19 cellular contexts compared by ENCODE assay signal in the genomic region with DNA sequence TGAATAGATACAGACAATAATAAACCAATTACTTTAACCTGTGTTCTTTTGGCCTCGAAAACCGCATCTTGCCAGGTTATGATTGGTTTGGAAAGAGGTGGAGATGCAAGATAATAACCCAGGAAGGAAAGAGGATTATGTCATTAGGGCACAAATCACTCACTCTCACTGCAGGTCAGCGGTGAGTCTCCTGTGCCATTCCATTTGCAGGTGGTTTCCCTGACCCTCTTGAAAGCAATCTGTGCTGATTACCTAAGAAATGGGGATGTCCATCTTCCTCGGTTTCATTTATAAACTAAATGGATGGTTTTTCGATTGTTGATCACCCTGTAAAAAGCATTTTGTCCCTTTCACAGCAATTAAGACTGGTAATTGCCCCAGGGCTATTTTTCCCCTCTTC.
"Had no signal": no experiment of that assay in that cellular context is flagged by ENCODE, and none has a peak within 500 bp of the region (broad histone marks: within the 10 kb centered on the region; RNA-seq: fewer than 3 reads in every experiment).

No MANE protein-coding gene starts in this region.

- DNase-seq: activated CD4-positive, alpha-beta T cell treated with anti-CD3 and anti-CD28 coated beads for 36 hours; activated CD4-positive, alpha-beta T cell treated with anti-CD3 and anti-CD28 coated beads, Interleukin-2, amount 50 U/mL, for 48 hours; activated naive CD4-positive, alpha-beta T cell; activated naive CD8-positive, alpha-beta T cell treated with anti-CD3 and anti-CD28 coated beads for 36 hours; amniotic stem cell; effector CD4-positive, alpha-beta T cell; head of caudate nucleus; left ventricle myocardium inferior; mammary epithelial cell; midbrain; nucleus accumbens; posterior cingulate gyrus; spleen; stimulated activated CD4-positive, alpha-beta T cell treated with anti-CD3 and anti-CD28 coated beads, Interleukin-4, amount 100 ng/mL, for 4 hours; testis; upper lobe of left lung had no signal

- H3K27ac Mint-ChIP-seq: activated CD4-positive, alpha-beta T cell treated with anti-CD3 and anti-CD28 coated beads for 36 hours; activated naive CD8-positive, alpha-beta T cell treated with anti-CD3 and anti-CD28 coated beads for 36 hours; activated T-helper 17 cell treated with anti-CD3 and anti-CD28 coated beads, Interleukin-2, amount 50 U/mL, for 72 hours; nephron; stimulated activated memory B cell treated with anti-CD40 and anti-IgM and Interleukin-4, amounts not matched to agents 10 μg/mL and 1 μg/mL and 100 μg/mL, for 72 hours had no signal

- H3K36me3 Mint-ChIP-seq: activated naive CD8-positive, alpha-beta T cell treated with anti-CD3 and anti-CD28 coated beads for 36 hours; stimulated activated memory B cell treated with anti-CD40 and anti-IgM and Interleukin-4, amounts not matched to agents 10 μg/mL and 1 μg/mL and 100 μg/mL, for 72 hours had no signal

- H3K9me3 Mint-ChIP-seq: activated naive CD8-positive, alpha-beta T cell treated with anti-CD3 and anti-CD28 coated beads for 36 hours; activated T-helper 17 cell treated with anti-CD3 and anti-CD28 coated beads, Interleukin-2, amount 50 U/mL, for 72 hours; nephron; stimulated activated memory B cell treated with anti-CD40 and anti-IgM and Interleukin-4, amounts not matched to agents 10 μg/mL and 1 μg/mL and 100 μg/mL, for 72 hours had no signal

- H3K27me3 Mint-ChIP-seq: activated CD4-positive, alpha-beta T cell treated with anti-CD3 and anti-CD28 coated beads for 36 hours; activated naive CD8-positive, alpha-beta T cell treated with anti-CD3 and anti-CD28 coated beads for 36 hours; activated T-helper 17 cell treated with anti-CD3 and anti-CD28 coated beads, Interleukin-2, amount 50 U/mL, for 72 hours; stimulated activated memory B cell treated with anti-CD40 and anti-IgM and Interleukin-4, amounts not matched to agents 10 μg/mL and 1 μg/mL and 100 μg/mL, for 72 hours had no signal

- H3K4me3 Mint-ChIP-seq: activated CD4-positive, alpha-beta T cell treated with anti-CD3 and anti-CD28 coated beads for 36 hours; activated naive CD8-positive, alpha-beta T cell treated with anti-CD3 and anti-CD28 coated beads for 36 hours; activated T-helper 17 cell treated with anti-CD3 and anti-CD28 coated beads, Interleukin-2, amount 50 U/mL, for 72 hours; nephron; stimulated activated memory B cell treated with anti-CD40 and anti-IgM and Interleukin-4, amounts not matched to agents 10 μg/mL and 1 μg/mL and 100 μg/mL, for 72 hours had no signal

- H3K4me1 Mint-ChIP-seq: activated CD4-positive, alpha-beta T cell treated with anti-CD3 and anti-CD28 coated beads for 36 hours; activated naive CD8-positive, alpha-beta T cell treated with anti-CD3 and anti-CD28 coated beads for 36 hours; activated T-helper 17 cell treated with anti-CD3 and anti-CD28 coated beads, Interleukin-2, amount 50 U/mL, for 72 hours; stimulated activated memory B cell treated with anti-CD40 and anti-IgM and Interleukin-4, amounts not matched to agents 10 μg/mL and 1 μg/mL and 100 μg/mL, for 72 hours had no signal

- H3K4me3 ChIP-seq: left ventricle myocardium inferior, spleen, testis, upper lobe of left lung had no signal
